1 cellular context compared by ENCODE assay signal in the genomic region with DNA sequence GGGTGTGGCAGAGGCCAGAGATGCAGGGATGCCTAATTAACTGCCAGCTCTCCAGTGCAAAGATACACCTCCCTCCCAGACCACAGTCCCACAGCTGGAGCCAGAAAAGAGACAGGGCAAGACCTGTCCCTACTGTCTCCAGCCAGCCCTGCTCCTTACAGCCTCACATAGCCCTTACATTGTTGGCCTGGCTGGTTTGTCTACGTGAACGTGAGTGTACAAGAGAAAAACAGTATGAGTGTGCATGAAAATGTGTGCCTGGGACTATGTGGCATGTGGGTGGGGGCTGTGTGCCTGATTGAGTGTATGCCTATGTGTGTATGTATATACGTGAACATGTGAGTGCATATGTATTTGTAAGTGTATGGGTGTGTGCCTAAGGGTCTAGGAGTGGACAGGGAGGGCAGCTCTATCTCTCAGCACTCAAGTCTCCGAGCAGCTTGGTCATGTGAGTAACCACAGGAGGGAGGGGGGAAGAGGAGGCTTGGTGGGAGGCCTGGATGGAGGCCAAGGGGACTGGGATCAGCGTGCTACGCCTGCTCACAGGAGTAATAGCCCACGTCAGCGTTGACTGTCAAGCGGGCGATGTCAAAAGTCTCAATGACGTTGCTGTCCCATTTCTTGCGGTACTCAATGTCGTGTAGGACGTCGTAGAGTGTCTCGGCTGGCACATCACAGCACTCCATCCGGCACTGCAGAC.
TF ChIP-seq lines count a peak whose summit lies in the region.

No MANE protein-coding gene starts in this region.

TF ChIP-seq in HEK293, 187 proteins besides CTCF, POLR2A, EP300 and RAD21 (continued from another document):
- TF ChIP-seq, protein P1, sequence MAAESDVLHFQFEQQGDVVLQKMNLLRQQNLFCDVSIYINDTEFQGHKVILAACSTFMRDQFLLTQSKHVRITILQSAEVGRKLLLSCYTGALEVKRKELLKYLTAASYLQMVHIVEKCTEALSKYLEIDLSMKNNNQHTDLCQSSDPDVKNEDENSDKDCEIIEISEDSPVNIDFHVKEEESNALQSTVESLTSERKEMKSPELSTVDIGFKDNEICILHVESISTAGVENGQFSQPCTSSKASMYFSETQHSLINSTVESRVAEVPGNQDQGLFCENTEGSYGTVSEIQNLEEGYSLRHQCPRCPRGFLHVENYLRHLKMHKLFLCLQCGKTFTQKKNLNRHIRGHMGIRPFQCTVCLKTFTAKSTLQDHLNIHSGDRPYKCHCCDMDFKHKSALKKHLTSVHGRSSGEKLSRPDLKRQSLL (tag by site-specific recombination; IDR thresholded peaks at IDR 0.05), result peak; percentile 64; the same call in 1 of the 2 replicates
- TF ChIP-seq, protein P2, sequence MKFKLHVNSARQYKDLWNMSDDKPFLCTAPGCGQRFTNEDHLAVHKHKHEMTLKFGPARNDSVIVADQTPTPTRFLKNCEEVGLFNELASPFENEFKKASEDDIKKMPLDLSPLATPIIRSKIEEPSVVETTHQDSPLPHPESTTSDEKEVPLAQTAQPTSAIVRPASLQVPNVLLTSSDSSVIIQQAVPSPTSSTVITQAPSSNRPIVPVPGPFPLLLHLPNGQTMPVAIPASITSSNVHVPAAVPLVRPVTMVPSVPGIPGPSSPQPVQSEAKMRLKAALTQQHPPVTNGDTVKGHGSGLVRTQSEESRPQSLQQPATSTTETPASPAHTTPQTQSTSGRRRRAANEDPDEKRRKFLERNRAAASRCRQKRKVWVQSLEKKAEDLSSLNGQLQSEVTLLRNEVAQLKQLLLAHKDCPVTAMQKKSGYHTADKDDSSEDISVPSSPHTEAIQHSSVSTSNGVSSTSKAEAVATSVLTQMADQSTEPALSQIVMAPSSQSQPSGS (tag by site-specific recombination; IDR thresholded peaks at IDR 0.05; ENCODE audit: low read depth), result peak; percentile 57
- TF ChIP-seq ZNF776 (tag by site-specific recombination; IDR thresholded peaks at IDR 0.05; ENCODE audit: borderline replicate concordance) (no peak), ZNF677 (tag by site-specific recombination; IDR thresholded peaks at IDR 0.05) (no peak), ZNF600 (tag by site-specific recombination; IDR thresholded peaks at IDR 0.05) (no peak)
